ENCODE assay signal across 9 cellular contexts in genomic region chr12:94618995-94619695, GRCh38. TPM values are rescaled to one million over a fixed set of nuclear protein-coding genes. Genes with fewer than 3 reads are reported as not detected.
DNase-seq lines count a peak whose midpoint lies in the region; ATAC-seq and TF ChIP-seq lines count a peak whose summit lies in the region.
"Had no signal": no experiment of that assay in that cellular context is flagged by ENCODE, and none has a peak within 500 bp of the region (broad histone marks: within the 10 kb centered on the region; RNA-seq: fewer than 3 reads in every experiment).

No MANE protein-coding gene starts in this region.

- H3K79me2 ChIP-seq in smooth muscle cell (ENCODE audit: low read depth) = peaks cover 27% of the 10 kb centered on the region

- H2AFZ ChIP-seq in smooth muscle cell (ENCODE audit: low read depth) = peak overlapping the region; percentile 31

- TF ChIP-seq POLR2A in esophagus squamous epithelium (IDR thresholded peaks at IDR 0.05) = no peak

- 34 to 36% methylated on average over 6 of the region's 6 CpGs for WGBS in esophagus squamous epithelium, 2 donors
- 10% methylated on average over 6 of the region's 6 CpGs for WGBS in smooth muscle cell (ENCODE audit: low lambda C conversion rate)

- H3K27ac ChIP-seq in RWPE2 (ENCODE audit: poor library complexity, severe bottlenecking) (peak overlapping the region; percentile 94), esophagus squamous epithelium (peak overlapping the region in 3 of 4 donors; percentile 66 to 80 (median 74)), smooth muscle cell (ENCODE audit: low read depth) (peak overlapping the region; percentile 95)

- no peak for TF ChIP-seq CTCF in RWPE2 (IDR thresholded peaks at IDR 0.05; ENCODE audit: poor library complexity, severe bottlenecking)
- no peak for TF ChIP-seq CTCF in esophagus squamous epithelium (IDR thresholded peaks at IDR 0.05)
- TF ChIP-seq CTCF in smooth muscle cell (IDR thresholded peaks at IDR 0.05; ENCODE audit: borderline replicate concordance, insufficient read depth, poor library complexity, severe bottlenecking) = no peak

- no peaks in the 10 kb centered on the region for H3K27me3 ChIP-seq in RWPE2 (ENCODE audit: insufficient read depth, poor library complexity, severe bottlenecking)
- no peaks in the 10 kb centered on the region for H3K27me3 ChIP-seq in esophagus squamous epithelium
- H3K27me3 ChIP-seq in smooth muscle cell (ENCODE audit: low read depth) = no peaks in the 10 kb centered on the region

- intact Hi-C loops in esophagus squamous epithelium (cut with DNase I) = no loop called here

- peaks cover 86% of the 10 kb centered on the region for H3K4me1 ChIP-seq in RWPE2 (ENCODE audit: insufficient read depth, poor library complexity, severe bottlenecking)
- H3K4me1 ChIP-seq in esophagus squamous epithelium = peaks cover 16 to 93% (median 45%) of the 10 kb centered on the region in 3 donors
- H3K4me1 ChIP-seq in smooth muscle cell (ENCODE audit: low read depth) = peaks cover 46% of the 10 kb centered on the region

- H3K4me2 ChIP-seq in smooth muscle cell = peak overlapping the region; percentile 79

- ATAC-seq in RWPE2 (ENCODE audit: low read depth) = peak; percentile 54

- peak; percentile 57 for DNase-seq in activated CD4-positive, alpha-beta T cell treated with anti-CD3 and anti-CD28 coated beads for 48 hours
- no peak for DNase-seq in activated CD4-positive, alpha-beta T cell treated with anti-CD3 and anti-CD28 coated beads, Interleukin-2, amount 50 U/mL, for 1 hour
- DNase-seq in RWPE2 (ENCODE audit: low spot score) (peak; percentile 76), esophagus squamous epithelium (lab: John Stamatoyannopoulos, UW) (no peak), smooth muscle cell (lab: John Stamatoyannopoulos, UW; ENCODE audit: unreplicated experiment) (no peak), amygdala (lab: John Stamatoyannopoulos, UW) (no peak), NCI-H446 treated with DMSO at 0.1 percent for 48 hours (lab: John Stamatoyannopoulos, UW) (no peak), Ammon's horn (ENCODE audit: low spot score) (no peak)
- DNase-seq: GOT3 had no signal

- peak overlapping the region; percentile 79 for H3K9ac ChIP-seq in smooth muscle cell (ENCODE audit: low read depth)

- peaks cover 32% of the 10 kb centered on the region for H4K20me1 ChIP-seq in smooth muscle cell (ENCODE audit: low read depth)

- H3K36me3 ChIP-seq in RWPE2 (ENCODE audit: low read depth) (no peaks in the 10 kb centered on the region), esophagus squamous epithelium (no peaks in the 10 kb centered on the region), smooth muscle cell (ENCODE audit: low read depth) (no peaks in the 10 kb centered on the region)

- H3K9me3 ChIP-seq in RWPE2 (ENCODE audit: severe bottlenecking) (no peaks in the 10 kb centered on the region), esophagus squamous epithelium (no peaks in the 10 kb centered on the region), smooth muscle cell (replicated peaks; ENCODE audit: low read depth) (no peaks in the 10 kb centered on the region)

- no peak overlapping the region for H3K4me3 ChIP-seq in RWPE2 (ENCODE audit: severe bottlenecking)
- no peak overlapping the region for H3K4me3 ChIP-seq in esophagus squamous epithelium
- peak overlapping the region; percentile 15 for H3K4me3 ChIP-seq in smooth muscle cell

- H3F3A ChIP-seq in smooth muscle cell (ENCODE audit: low read depth) = peaks cover 12% of the 10 kb centered on the region

RNA-seq across cellular contexts. Expression of gene TMCC3, which starts 31.2 kb away (rescaled TPM):
- total RNA-seq in esophagus squamous epithelium (10 to 100 TPM in 2 of 4 donors, 1 to 10 TPM in 2; 6.8 to 14.2 (median 10.5) TPM), smooth muscle cell (10.3 and 11.2 TPM in 2 replicates)
- 4.4 and 7.0 TPM in 2 replicates for polyA plus RNA-seq in smooth muscle cell

Comparison
In these comparisons a context has a peak if more than half of its experiments do, and no peak if none do; other contexts are left out.
1. DNase-seq: peak in activated CD4-positive, alpha-beta T cell treated with anti-CD3 and anti-CD28 coated beads for 48 hours (single experiment) and RWPE2 (single experiment); none in activated CD4-positive, alpha-beta T cell treated with anti-CD3 and anti-CD28 coated beads, Interleukin-2, amount 50 U/mL, for 1 hour (single experiment), esophagus squamous epithelium (single experiment), smooth muscle cell (single experiment), amygdala (0 of 56), NCI-H446 treated with DMSO at 0.1 percent for 48 hours (single experiment) and Ammon's horn (single experiment).
2. Peak in every context shown above with its lines, with median percentiles within 50 percentile points of each other: H3K27ac ChIP-seq.